ENCODE assay signal across 1 cellular context in genomic region chr6:31896493-31896855, GRCh38.
TF ChIP-seq lines count a peak whose summit lies in the region.

No MANE protein-coding gene starts in this region.

TF ChIP-seq in HepG2, 621 proteins besides CTCF, POLR2A, EP300 and RAD21:
- TF ChIP-seq KDM2A (CRISPR knock-in tag; IDR thresholded peaks at IDR 0.05; ENCODE audit: borderline replicate concordance, low read depth): 0 out of 2 replicates have a peak, but pooled peaks have one; percentile 13
- TF ChIP-seq ZFYVE20 (CRISPR knock-in tag; IDR thresholded peaks at IDR 0.05; ENCODE audit: borderline replicate concordance, low read depth): peak; percentile 10; the same call in 1 of the 2 replicates
- 0 out of 2 replicates have a peak, but pooled peaks have one; percentile 1 for TF ChIP-seq MTA1 (CRISPR knock-in tag; IDR thresholded peaks at IDR 0.05; ENCODE audit: borderline replicate concordance)
- TF ChIP-seq TIGD3 (CRISPR knock-in tag; IDR thresholded peaks at IDR 0.05; ENCODE audit: borderline replicate concordance): 0 out of 2 replicates have a peak, but pooled peaks have one; percentile 11
- 0 out of 2 replicates have a peak, but pooled peaks have one; percentile 25 for TF ChIP-seq ZNF274 (CRISPR knock-in tag; IDR thresholded peaks at IDR 0.05)
- no peak for TF ChIP-seq ZNF260 (CRISPR knock-in tag; IDR thresholded peaks at IDR 0.05; ENCODE audit: borderline replicate concordance, low read depth)
- no peak for TF ChIP-seq ZNF430 (CRISPR knock-in tag; IDR thresholded peaks at IDR 0.05)
- peak; percentile 20; the same call in 1 of the 2 replicates for TF ChIP-seq ZMAT3 (CRISPR knock-in tag; conservative IDR thresholded peaks at IDR 0.05)
- TF ChIP-seq KMT2A (CRISPR knock-in tag; IDR thresholded peaks at IDR 0.05): peak; percentile 48; the same call in 1 of the 2 replicates
- 0 out of 2 replicates have a peak, but pooled peaks have one; percentile 52 for TF ChIP-seq BCL3 (CRISPR knock-in tag; IDR thresholded peaks at IDR 0.05)
- TF ChIP-seq BRD4 (CRISPR knock-in tag; IDR thresholded peaks at IDR 0.05): no peak
- 0 out of 2 replicates have a peak, but pooled peaks have one; percentile 11 for TF ChIP-seq ZNF580 (CRISPR knock-in tag; IDR thresholded peaks at IDR 0.05; ENCODE audit: borderline replicate concordance, low read depth)
- TF ChIP-seq IKZF4 (CRISPR knock-in tag; IDR thresholded peaks at IDR 0.05; ENCODE audit: borderline replicate concordance, low read depth, not compliant biosample characterization): no peak
